Comparison of ENCODE assay signal across 9 cellular contexts in genomic region chr3:51799879-51800757, GRCh38. TPM values are rescaled to one million over a fixed set of nuclear protein-coding genes. Genes with fewer than 3 reads are reported as not detected.
A peak's percentile ranks its signal among the peaks of the same experiment; 100 is the strongest.
DNase-seq lines count a peak whose midpoint lies in the region; ATAC-seq, FAIRE-seq and TF ChIP-seq lines count a peak whose summit lies in the region.
"Had no signal": no experiment of that assay in that cellular context is flagged by ENCODE, and none has a peak within 500 bp of the region (broad histone marks: within the 10 kb centered on the region; RNA-seq: fewer than 3 reads in every experiment).

No MANE protein-coding gene starts in this region.

- H2BK120ac ChIP-seq in H1 (replicated peaks; ENCODE audit: low read depth, low read length): no peak overlapping the region

- no peak overlapping the region for H3K14ac ChIP-seq in H1 (ENCODE audit: insufficient read length)

- no peaks in the 10 kb centered on the region for H3K27me3 ChIP-seq in H1 (replicated peaks in 1 of 4; ENCODE audit: control insufficient read depth in 3 of 4, extremely low read depth in 1 of 4, insufficient read depth in 3 of 4, low read length in 3 of 4)

- H3K79me1 ChIP-seq in H1 (ENCODE audit: low read depth, low read length): no peaks in the 10 kb centered on the region

- no peak overlapping the region for H3K4ac ChIP-seq in H1 (replicated peaks; ENCODE audit: insufficient read length, low read depth, low read length)

- TF ChIP-seq CTCF in RWPE1 (conservative IDR thresholded peaks at IDR 0.05; ENCODE audit: low read depth) (peak; percentile 88), H1 (IDR thresholded peaks at IDR 0.05; ENCODE audit: control extremely low read depth in 1 of 3, insufficient read depth in 1 of 3, low read depth in 1 of 3, low read length in 3 of 3) (peak in 2 of 3 experiments; percentile 73; a peak in 3 of 4 replicates), mucosa of descending colon (IDR thresholded peaks at IDR 0.05) (peak; percentile 60)

- peak; percentile 81 to 83 for TF ChIP-seq RAD21 in H1 (IDR thresholded peaks at IDR 0.05 in 1 of 2, conservative IDR thresholded peaks at IDR 0.05 in 1 of 2; ENCODE audit: low read depth in 2 of 2, low read length in 2 of 2)

- H4K20me1 ChIP-seq in H1 (replicated peaks in 1 of 2; ENCODE audit: control insufficient read depth in 1 of 2, insufficient read depth in 2 of 2, low read length in 2 of 2): no peaks in the 10 kb centered on the region

- H3K9me3 ChIP-seq in H1 (ENCODE audit: insufficient read depth in 2 of 2, low read depth in 1 of 2, low read length in 1 of 2) (no peaks in the 10 kb centered on the region), mucosa of descending colon (no peaks in the 10 kb centered on the region)

- no peak overlapping the region for H3K23ac ChIP-seq in H1 (ENCODE audit: insufficient read length)

- H3K4me3 ChIP-seq in H1 (ENCODE audit: extremely low read depth in 1 of 4, insufficient read depth in 2 of 4, low read depth in 3 of 4, low read length in 4 of 4) (no peak overlapping the region), mucosa of descending colon (no peak overlapping the region)

- DNase-seq in NCI-H510A treated with DMSO at 0.1 percent for 48 hours (lab: John Stamatoyannopoulos, UW): peak; percentile 22
- DNase-seq in NCI-H510A (lab: John Stamatoyannopoulos, UW): no peak
- DNase-seq in HTR-8/SVneo (ENCODE audit: insufficient read length, low spot score): peak; percentile 66
- DNase-seq in RWPE1 (ENCODE audit: low spot score): peak; percentile 61
- peak in 1 of 2 experiments; percentile 52 for DNase-seq in H1 (ENCODE audit: low read depth in 1 of 2, low spot score in 2 of 2)
- DNase-seq in mucosa of descending colon: peak in 1 of 3 donors; percentile 71
- no peak for DNase-seq in ureter (ENCODE audit: low spot score)

- no peak overlapping the region for H3K4me2 ChIP-seq in H1 (ENCODE audit: insufficient read depth in 1 of 2, low read depth in 2 of 2, low read length in 2 of 2)

- 0 out of 2 replicates have a peak overlapping the region, but pooled peaks have one; percentile 44 for H2BK12ac ChIP-seq in H1 (ENCODE audit: low read depth, low read length)

- TF ChIP-seq EP300 in H1 (IDR thresholded peaks at IDR 0.05; ENCODE audit: borderline replicate concordance in 1 of 2, low read depth in 2 of 2, low read length in 2 of 2): no peak

- no peak overlapping the region for H3K27ac ChIP-seq in RWPE1
- no peak overlapping the region for H3K27ac ChIP-seq in H1 (ENCODE audit: low read depth, low read length)

- H2BK20ac ChIP-seq in H1 (ENCODE audit: low read length): no peak overlapping the region

- FAIRE-seq in HTR-8/SVneo (lab: Jason Lieb, UNC) (no peak), H1 (lab: Jason Lieb, UNC) (peak; percentile 78)

- no peak overlapping the region for H2AFZ ChIP-seq in H1 (ENCODE audit: low read length)

- H2AK5ac ChIP-seq in H1 (ENCODE audit: low read depth, low read length): peak overlapping the region; percentile 61; the same call in 1 of the 2 replicates

- CTCF ChIA-PET in RWPE1 (lab: Yijun Ruan, JAX) (interaction anchor here (0.6 to 1.5 kb wide), 2 partner anchors 12 to 264 kb away, joined by 3 read pairs; no protein-coding TSS in a partner anchor), H1 (lab: Charles Lee; ENCODE audit: partially characterized antibody) (interaction anchor here (0.6 to 11.0 kb wide), 34 partner anchors 9 to 901 kb away, joined by 3 to 108 read pairs (median 3); partner anchors contain the start of gene ABHD14B)

- no peak overlapping the region for H4K5ac ChIP-seq in H1 (ENCODE audit: insufficient read length, low read depth, low read length)

- intact Hi-C loops in mucosa of descending colon (cut with DNase I, micrococcal nuclease): loop anchor here in 1 of 2 donors (10.0 kb wide), 2 partner anchors 75 to 295 kb away; partner anchors contain the start of gene DCAF1

- no peak overlapping the region for H3K18ac ChIP-seq in H1 (ENCODE audit: extremely low read depth, low read length)

- no peak for TF ChIP-seq POLR2A in H1 (IDR thresholded peaks at IDR 0.05; ENCODE audit: control extremely low read depth in 1 of 2, low read depth in 2 of 2, low read length in 2 of 2)

- no peak overlapping the region for H3K9ac ChIP-seq in H1 (replicated peaks in 1 of 4; ENCODE audit: extremely low read depth in 1 of 4, low read depth in 3 of 4, low read length in 3 of 4)

- ATAC-seq in mucosa of descending colon (peak; percentile 60), HG03139 (IDR thresholded peaks at IDR 0.05; ENCODE audit: unreplicated experiment) (no peak)

- H3K56ac ChIP-seq in H1 (replicated peaks; ENCODE audit: insufficient read length, low read depth, low read length): no peak overlapping the region

- H2BK15ac ChIP-seq in H1 (ENCODE audit: low read length): no peak overlapping the region

- no peak overlapping the region for H4K8ac ChIP-seq in H1 (ENCODE audit: extremely low read depth, insufficient read depth, low read length)

- POLR2A ChIA-PET in RWPE1 (lab: Yijun Ruan, JAX; ENCODE audit: low non-redundant PET) (no interaction called here), H1 (lab: Charles Lee; ENCODE audit: partially characterized antibody) (interaction anchor here (0.8 to 1.7 kb wide), 3 partner anchors 14 to 83 kb away, joined by 3 to 4 read pairs (median 3); no protein-coding TSS in a partner anchor)

- 34% methylated on average over 3 of the region's 3 CpGs; no CpG with 5 or more reads in 1 of the 2 experiments for WGBS in H1 (ENCODE audit: extremely low coverage in 1 of 2, insufficient coverage in 1 of 2, insufficient read length in 1 of 2, insufficient replicate concordance in 2 of 2, low coverage in 1 of 2, low lambda C conversion rate in 2 of 2, missing lambda C conversion rate in 1 of 2), 2 experiments

- H3K36me3 ChIP-seq in H1 (ENCODE audit: control insufficient read depth in 2 of 4, insufficient read depth in 4 of 4, low read length in 3 of 4): no peaks in the 10 kb centered on the region
- H3K36me3 ChIP-seq in mucosa of descending colon (ENCODE audit: low read depth): no peaks in the 10 kb centered on the region

- H2BK5ac ChIP-seq in H1 (ENCODE audit: low read depth, low read length): no peak overlapping the region

- H3K23me2 ChIP-seq in H1 (ENCODE audit: low read depth, low read length): no peaks in the 10 kb centered on the region

- H3K4me1 ChIP-seq in H1 (replicated peaks in 1 of 4; ENCODE audit: control insufficient read depth in 3 of 4, insufficient read depth in 4 of 4, low read length in 3 of 4): peaks cover 6 to 24% (median 20%) of the 10 kb centered on the region in 4 experiments; a peak in 6 of 7 replicates
- no peaks in the 10 kb centered on the region for H3K4me1 ChIP-seq in mucosa of descending colon (ENCODE audit: low read depth)

- H4K91ac ChIP-seq in H1 (replicated peaks; ENCODE audit: insufficient read length, low read length): no peak overlapping the region

- H3K79me2 ChIP-seq in H1 (ENCODE audit: control insufficient read depth in 1 of 2, insufficient read depth in 2 of 2, low read length in 2 of 2): no peaks in the 10 kb centered on the region

TF ChIP-seq in H1, 55 proteins besides CTCF, POLR2A, EP300 and RAD21:
- TF ChIP-seq GTF2F1 (IDR thresholded peaks at IDR 0.05; ENCODE audit: borderline replicate concordance, low read depth, low read length) (no peak), ASH2L (IDR thresholded peaks at IDR 0.05; ENCODE audit: low read length) (no peak), POLR2AphosphoS5 (IDR thresholded peaks at IDR 0.05; ENCODE audit: low read depth, low read length) (no peak), PHF8 (conservative IDR thresholded peaks at IDR 0.05; ENCODE audit: low read depth, low read length) (no peak), BACH1 (IDR thresholded peaks at IDR 0.05; ENCODE audit: low read length) (no peak), SRF (IDR thresholded peaks at IDR 0.05; ENCODE audit: low read depth, low read length) (no peak)
TF ChIP-seq in H1: peak in this region for 0.

RNA-seq across cellular contexts. Expression of gene IQCF6, which starts 21.1 kb away (rescaled TPM):
- not detected in 2 replicates for total RNA-seq in H1 (2021; fragmentation: NEBNext Ultra II Directional; extraction: Animal tissue kit (Norgen Biotek cat#: 25700))
- not detected in 2 replicates for polyA plus RNA-seq in H1 (2011; rRNA removed)
- polyA plus RNA-seq in H1 (2011; cell fraction: cytosol; rRNA removed): not detected
- polyA plus RNA-seq in H1 (2011; cell fraction: nucleus; rRNA removed): not detected
- polyA plus RNA-seq in H1 (2012, experiment 1 of 2): not detected in 4 replicates
- not detected for polyA plus RNA-seq in H1 (2012, experiment 2 of 2)
- not detected for polyA plus RNA-seq in H1 (2013, experiment 1 of 2)
- polyA plus RNA-seq in H1 (2013, experiment 2 of 2): not detected
- not detected in 2 replicates for polyA minus RNA-seq in H1 (2011; rRNA and poly(A)+ RNA removed)
- polyA minus RNA-seq in H1 (2011; cell fraction: cytosol; rRNA and poly(A)+ RNA removed): not detected
- not detected for polyA minus RNA-seq in H1 (2011; cell fraction: nucleus; rRNA and poly(A)+ RNA removed)
- not detected for total RNA-seq in mucosa of descending colon
- total RNA-seq in ureter: not detected
- total RNA-seq: urinary bladder had no signal
- polyA plus RNA-seq: urinary bladder had no signal

Comparison
In these comparisons a context has a peak if more than half of its experiments do, and no peak if none do; other contexts are left out.
1. DNase-seq: peak in NCI-H510A treated with DMSO at 0.1 percent for 48 hours (single experiment), HTR-8/SVneo (single experiment) and RWPE1 (single experiment); none in NCI-H510A (single experiment) and ureter (single experiment).
2. Peak in every context shown above with its lines, with median percentiles within 50 percentile points of each other: CTCF ChIP-seq.